Comparison of ENCODE assay signal across 1 cellular context in genomic region chr4:56371426-56372220, GRCh38.
TF ChIP-seq lines count a peak whose summit lies in the region.

No MANE protein-coding gene starts in this region.

TF ChIP-seq in endothelial cell of umbilical vein, 7 proteins besides CTCF, POLR2A, EP300 and RAD21 (continued from another document):
- TF ChIP-seq EZH2 (IDR thresholded peaks at IDR 0.05; ENCODE audit: borderline replicate concordance, low read depth, low read length, severe bottlenecking), result no peak
- no peak for TF ChIP-seq JUN (IDR thresholded peaks at IDR 0.05; ENCODE audit: borderline replicate concordance, insufficient read depth, insufficient read length, low read depth)
TF ChIP-seq in endothelial cell of umbilical vein: peak in this region for 0.
